ENCODE assay signal across 17 cellular contexts in genomic region chr2:240167588-240167880, GRCh38. TPM values are rescaled to one million over a fixed set of nuclear protein-coding genes. Genes with fewer than 3 reads are reported as not detected.
DNase-seq lines count a peak whose midpoint lies in the region; ATAC-seq and TF ChIP-seq lines count a peak whose summit lies in the region.
"Had no signal": no experiment of that assay in that cellular context is flagged by ENCODE, and none has a peak within 500 bp of the region (broad histone marks: within the 10 kb centered on the region; RNA-seq: fewer than 3 reads in every experiment).

No MANE protein-coding gene starts in this region.

- no peaks in the 10 kb centered on the region for H3K4me1 ChIP-seq in RWPE2 (ENCODE audit: insufficient read depth, poor library complexity, severe bottlenecking)
- H3K4me1 ChIP-seq in upper lobe of right lung: no peaks in the 10 kb centered on the region
- H3K4me1 ChIP-seq in breast epithelium: no peaks in the 10 kb centered on the region
- H3K4me1 ChIP-seq: A549, Caco-2 had no signal

- ATAC-seq in RWPE2 (ENCODE audit: low read depth): no peak
- ATAC-seq in upper lobe of right lung: no peak
- ATAC-seq: A549 had no signal

- TF ChIP-seq POLR2A in breast epithelium (IDR thresholded peaks at IDR 0.05): no peak

- peak; percentile 8 for DNase-seq in activated naive CD4-positive, alpha-beta T cell treated with anti-CD3 and anti-CD28 coated beads, Interleukin-2, amount 50 U/mL, for 16 hours
- DNase-seq in activated naive CD4-positive, alpha-beta T cell (lab: John Stamatoyannopoulos, UW): no peak
- DNase-seq in RWPE2 (ENCODE audit: low spot score) (peak; percentile 45), posterior vena cava (ENCODE audit: low spot score) (peak; percentile 58), upper lobe of right lung (peak; percentile 52), H7 (no peak), breast epithelium (ENCODE audit: low spot score in 2 of 2) (no peak)
- DNase-seq: AML-193; Caco-2; CD4-positive, alpha-beta T cell; GM23248; HCEC 1CT had no signal

- H3K9me3 ChIP-seq in RWPE2 (ENCODE audit: severe bottlenecking) (no peaks in the 10 kb centered on the region), upper lobe of right lung (no peaks in the 10 kb centered on the region), breast epithelium (no peaks in the 10 kb centered on the region)
- H3K9me3 ChIP-seq: A549, Caco-2 had no signal

- H3K27me3 ChIP-seq in RWPE2 (ENCODE audit: insufficient read depth, poor library complexity, severe bottlenecking) (peaks cover 3% of the 10 kb centered on the region), upper lobe of right lung (peaks cover 9% of the 10 kb centered on the region), H7 (ENCODE audit: control insufficient read depth, insufficient read depth, low read length) (no peaks in the 10 kb centered on the region), breast epithelium (peaks cover 0 to 2% of the 10 kb centered on the region in 2 donors)

- intact Hi-C loops in posterior vena cava (cut with DNase I) (no loop called here), upper lobe of right lung (cut with DNase I) (no loop called here), breast epithelium (cut with DNase I; ENCODE audit: low total_unique reads) (no loop called here)

- H3K4me3 ChIP-seq in RWPE2 (ENCODE audit: severe bottlenecking): no peak overlapping the region
- no peak overlapping the region for H3K4me3 ChIP-seq in upper lobe of right lung
- H3K4me3 ChIP-seq in H7 (ENCODE audit: insufficient read depth, low read depth, low read length): no peak overlapping the region
- H3K4me3 ChIP-seq in breast epithelium: no peak overlapping the region
- H3K4me3 ChIP-seq: A549, GM23248 had no signal

- no peak for TF ChIP-seq CTCF in RWPE2 (IDR thresholded peaks at IDR 0.05; ENCODE audit: poor library complexity, severe bottlenecking)
- TF ChIP-seq CTCF in upper lobe of right lung (IDR thresholded peaks at IDR 0.05): no peak
- TF ChIP-seq CTCF in breast epithelium (IDR thresholded peaks at IDR 0.05): no peak

- H3K36me3 ChIP-seq in RWPE2 (ENCODE audit: low read depth) (no peaks in the 10 kb centered on the region), upper lobe of right lung (no peaks in the 10 kb centered on the region), H7 (replicated peaks; ENCODE audit: control insufficient read depth, insufficient read depth, low read length) (no peaks in the 10 kb centered on the region), breast epithelium (no peaks in the 10 kb centered on the region)

- H3K27ac ChIP-seq in RWPE2 (ENCODE audit: poor library complexity, severe bottlenecking): no peak overlapping the region
- H3K27ac ChIP-seq in upper lobe of right lung: no peak overlapping the region
- H3K27ac ChIP-seq in breast epithelium: no peak overlapping the region
- H3K27ac ChIP-seq: 22Rv1, A549, C4-2B, GM23248 had no signal

RNA-seq across cellular contexts. Expression of gene OTOS, which starts 27.1 kb away (rescaled TPM):
- total RNA-seq in posterior vena cava: not detected
- total RNA-seq in upper lobe of right lung: not detected
- not detected in 2 replicates for total RNA-seq in H7 (2014; rRNA removed; shearing (Covaris generic))
- total RNA-seq in breast epithelium: not detected
- total RNA-seq: Caco-2; CD4-positive, alpha-beta T cell; GM23248; H4; HT-29 had no signal

RNA-seq across cellular contexts. Expression of gene COPS9, which starts 31.4 kb away (rescaled TPM):
- total RNA-seq in posterior vena cava (100 to 1,000 TPM in 1 of 2 donors, 10 to 100 TPM in 1; 93.3 to 127 TPM), upper lobe of right lung (98.1 TPM), breast epithelium (100 to 1,000 TPM; 174 to 267 (median 250) TPM)
- 187 and 204 TPM in 2 replicates for total RNA-seq in H7 (2014; rRNA removed; shearing (Covaris generic))

Comparison
In these comparisons a context has a peak if more than half of its experiments do, and no peak if none do; other contexts are left out.
1. DNase-seq: peak in activated naive CD4-positive, alpha-beta T cell treated with anti-CD3 and anti-CD28 coated beads, Interleukin-2, amount 50 U/mL, for 16 hours (single experiment), RWPE2 (single experiment), posterior vena cava (single experiment) and upper lobe of right lung (single experiment); none in activated naive CD4-positive, alpha-beta T cell (0 of 4), H7 (single experiment) and breast epithelium (0 of 2).